In the genomic region with DNA sequence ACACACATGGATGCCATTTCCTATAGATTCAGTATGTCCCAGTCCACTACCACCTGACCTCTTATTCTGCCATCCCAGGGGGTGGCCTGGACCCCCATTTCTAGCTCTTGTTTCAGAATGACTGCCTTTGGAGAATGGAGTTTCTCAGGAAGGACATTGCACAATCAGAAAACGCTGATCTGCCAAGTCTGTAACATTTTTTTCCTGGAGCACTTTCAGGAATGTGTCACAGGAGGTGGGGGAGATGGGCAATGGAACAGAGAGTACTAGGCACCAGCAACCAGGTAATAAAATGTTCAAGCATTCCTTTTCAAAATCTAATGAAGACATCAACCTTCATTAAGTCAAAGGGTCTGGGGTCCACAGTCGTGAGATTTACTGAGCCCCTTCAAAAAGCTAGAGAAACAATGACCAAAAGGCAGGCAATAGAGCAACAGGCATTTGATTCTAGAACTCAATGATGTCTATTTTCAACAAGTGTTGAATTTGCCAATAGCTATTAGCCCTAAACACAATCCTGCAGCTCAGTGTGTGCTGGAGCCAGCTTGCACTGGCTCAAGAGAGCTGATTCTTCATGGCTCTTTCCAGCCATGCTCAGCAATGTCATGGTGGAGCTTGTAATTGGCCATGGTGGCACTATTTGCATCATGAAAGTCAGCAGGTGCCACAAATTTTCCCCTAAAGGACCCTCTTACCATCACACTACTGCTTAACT, we compare ENCODE assay signal across 1 cellular context.
TF ChIP-seq lines count a peak whose summit lies in the region.

No MANE protein-coding gene starts in this region.

TF ChIP-seq in H1, 55 proteins besides CTCF, POLR2A, EP300 and RAD21:
- TF ChIP-seq CEBPB (IDR thresholded peaks at IDR 0.05; ENCODE audit: low read depth, low read length) (peak; percentile 57; the same call in 1 of the 2 replicates), KDM5A (IDR thresholded peaks at IDR 0.05; ENCODE audit: low read length) (no peak)
